8 cellular contexts compared by ENCODE assay signal in genomic region chr10:98267894-98268693, GRCh38. TPM values are rescaled to one million over a fixed set of nuclear protein-coding genes. Genes with fewer than 3 reads are reported as not detected.
A peak's percentile ranks its signal among the peaks of the same experiment; 100 is the strongest.
DNase-seq lines count a peak whose midpoint lies in the region; ATAC-seq and TF ChIP-seq lines count a peak whose summit lies in the region.

TSS of gene LOXL4 (minus strand) at chr10:98268194. CDS start at chr10:98263019, 5,175 bp downstream.

- TF ChIP-seq POLR2A in Peyer's patch (IDR thresholded peaks at IDR 0.05), result no peak

- H3K9me3 ChIP-seq in Peyer's patch, result no peaks in the 10 kb centered on the region
- no peaks in the 10 kb centered on the region for H3K9me3 ChIP-seq in muscle layer of colon (ENCODE audit: low read length)

- peak; percentile 18 for DNase-seq in activated gamma-delta T cell (lab: John Stamatoyannopoulos, UW)
- DNase-seq in activated gamma-delta T cell treated with Interleukin-2 at 50 U/mL for 16 hours, result no peak
- DNase-seq in Peyer's patch, result peak in 1 of 3 donors; percentile 49
- DNase-seq in epithelial cell of esophagus (ENCODE audit: low read depth), result no peak
- no peak for DNase-seq in stimulated activated CD4-positive, alpha-beta T cell treated with anti-CD3 and anti-CD28 coated beads, Interleukin-12 subunit alpha, Interleukin-12 subunit beta, amount 100 ng/mL, for 4 hours
- DNase-seq in occipital lobe (lab: John Stamatoyannopoulos, UW), result no peak

- H3K27me3 ChIP-seq in Peyer's patch (no peaks in the 10 kb centered on the region), muscle layer of colon (ENCODE audit: control insufficient read depth in 1 of 2, insufficient read depth in 2 of 2, low read length in 2 of 2) (no peaks in the 10 kb centered on the region)

- TF ChIP-seq CTCF in Peyer's patch (IDR thresholded peaks at IDR 0.05) (no peak), epithelial cell of esophagus (IDR thresholded peaks at IDR 0.05; ENCODE audit: insufficient read depth, low read depth, low read length, missing control alignments) (no peak)

- H3K4me3 ChIP-seq in Peyer's patch, result peak within 1 kb of the TSS; percentile 27 to 54 (median 46)
- H3K4me3 ChIP-seq in epithelial cell of esophagus (ENCODE audit: low read length), result peak within 1 kb of the TSS; percentile 21
- H3K4me3 ChIP-seq in muscle layer of colon (ENCODE audit: low read depth in 1 of 2, low read length in 2 of 2), result peak within 1 kb of the TSS; percentile 68 to 74

- H3K36me3 ChIP-seq in Peyer's patch (no peaks in the 10 kb centered on the region), muscle layer of colon (ENCODE audit: insufficient read depth, low read length) (no peaks in the 10 kb centered on the region)

- peak within 1 kb of the TSS; percentile 81 for H3K9ac ChIP-seq in muscle layer of colon (ENCODE audit: low read length)

- H3K27ac ChIP-seq in Peyer's patch (peak within 1 kb of the TSS; percentile 36 to 78 (median 66)), muscle layer of colon (ENCODE audit: low read depth, low read length) (peak within 1 kb of the TSS; percentile 84)

- peaks cover 0 to 13% (median 0%) of the 10 kb centered on the region in 4 donors for H3K4me1 ChIP-seq in Peyer's patch
- peaks cover 36% of the 10 kb centered on the region for H3K4me1 ChIP-seq in muscle layer of colon (ENCODE audit: insufficient read depth, low read length)

- no peak for ATAC-seq in GM18870 (IDR thresholded peaks at IDR 0.05; ENCODE audit: unreplicated experiment)

RNA-seq across cellular contexts. Expression of gene LOXL4, which starts in this region (rescaled TPM):
- total RNA-seq in Peyer's patch, result 1 to 10 TPM in 2 of 4 donors, under 1 TPM in 1, not detected in 1; 0.85 to 1.7 (median 1.6) TPM
- 0.47 TPM for total RNA-seq in occipital lobe

Comparison
In these comparisons a context has a peak if more than half of its experiments do, and no peak if none do; other contexts are left out.
1. H3K4me3 ChIP-seq: peak in every context shown above with its lines; median percentile 71 in muscle layer of colon; 46 in Peyer's patch; 21 in epithelial cell of esophagus.